Comparison of ENCODE assay signal across 1 cellular context in the genomic region with DNA sequence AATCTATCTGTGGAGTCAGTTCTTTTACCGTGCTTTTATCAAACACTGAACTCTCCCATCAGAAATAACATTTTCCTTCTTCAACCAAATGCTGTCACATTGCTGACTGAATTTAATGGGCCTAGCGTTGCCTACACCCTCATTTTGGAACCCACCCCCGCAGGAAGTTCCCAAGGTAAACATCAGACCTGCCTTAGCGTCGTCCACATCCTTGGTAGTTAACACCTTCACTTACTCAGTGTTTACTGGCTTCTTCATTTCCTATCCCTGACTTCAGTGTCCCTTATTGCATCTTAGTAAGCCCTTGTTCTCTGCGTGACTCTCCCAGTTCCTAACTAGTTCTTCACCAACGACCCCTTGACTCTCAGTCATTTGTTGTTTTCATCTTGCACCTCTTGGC.
TF ChIP-seq lines count a peak whose summit lies in the region.

No MANE protein-coding gene starts in this region.

TF ChIP-seq in IMR-90, 13 proteins besides CTCF, POLR2A, EP300 and RAD21:
- TF ChIP-seq BHLHE40 (IDR thresholded peaks at IDR 0.05; ENCODE audit: low read depth, low read length), result no peak
- no peak for TF ChIP-seq RCOR1 (IDR thresholded peaks at IDR 0.05; ENCODE audit: insufficient replicate concordance, low read length)
- no peak for TF ChIP-seq MAFK (IDR thresholded peaks at IDR 0.05; ENCODE audit: low read depth, low read length)
- TF ChIP-seq CHD1 (IDR thresholded peaks at IDR 0.05; ENCODE audit: low read depth, low read length), result no peak
- TF ChIP-seq MAZ (IDR thresholded peaks at IDR 0.05; ENCODE audit: borderline replicate concordance, low read depth, low read length), result no peak
- no peak for TF ChIP-seq SMC3 (IDR thresholded peaks at IDR 0.05; ENCODE audit: low read depth, low read length)
- TF ChIP-seq CEBPB (IDR thresholded peaks at IDR 0.05; ENCODE audit: low read depth, low read length), result no peak
- no peak for TF ChIP-seq FOS (IDR thresholded peaks at IDR 0.05; ENCODE audit: low read depth, low read length)
- TF ChIP-seq, protein P1, sequence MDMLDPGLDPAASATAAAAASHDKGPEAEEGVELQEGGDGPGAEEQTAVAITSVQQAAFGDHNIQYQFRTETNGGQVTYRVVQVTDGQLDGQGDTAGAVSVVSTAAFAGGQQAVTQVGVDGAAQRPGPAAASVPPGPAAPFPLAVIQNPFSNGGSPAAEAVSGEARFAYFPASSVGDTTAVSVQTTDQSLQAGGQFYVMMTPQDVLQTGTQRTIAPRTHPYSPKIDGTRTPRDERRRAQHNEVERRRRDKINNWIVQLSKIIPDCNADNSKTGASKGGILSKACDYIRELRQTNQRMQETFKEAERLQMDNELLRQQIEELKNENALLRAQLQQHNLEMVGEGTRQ (IDR thresholded peaks at IDR 0.05; ENCODE audit: low read depth, low read length), result no peak
- TF ChIP-seq NFE2L2 (IDR thresholded peaks at IDR 0.05; ENCODE audit: low read depth, low read length), result no peak
- TF ChIP-seq, protein P2, sequence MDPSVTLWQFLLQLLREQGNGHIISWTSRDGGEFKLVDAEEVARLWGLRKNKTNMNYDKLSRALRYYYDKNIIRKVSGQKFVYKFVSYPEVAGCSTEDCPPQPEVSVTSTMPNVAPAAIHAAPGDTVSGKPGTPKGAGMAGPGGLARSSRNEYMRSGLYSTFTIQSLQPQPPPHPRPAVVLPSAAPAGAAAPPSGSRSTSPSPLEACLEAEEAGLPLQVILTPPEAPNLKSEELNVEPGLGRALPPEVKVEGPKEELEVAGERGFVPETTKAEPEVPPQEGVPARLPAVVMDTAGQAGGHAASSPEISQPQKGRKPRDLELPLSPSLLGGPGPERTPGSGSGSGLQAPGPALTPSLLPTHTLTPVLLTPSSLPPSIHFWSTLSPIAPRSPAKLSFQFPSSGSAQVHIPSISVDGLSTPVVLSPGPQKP (IDR thresholded peaks at IDR 0.05; ENCODE audit: borderline replicate concordance, low read depth, low read length), result no peak
